1 cellular context compared by ENCODE assay signal in genomic region chr12:32679091-32679909, GRCh38.
TF ChIP-seq lines count a peak whose summit lies in the region.

Gene DNM1L, plus strand, starts transcription at chr12:32679301. Its CDS starts 63 bp downstream, at chr12:32679364.

TF ChIP-seq in K562, 482 proteins besides CTCF, POLR2A, EP300 and RAD21 (continued from another document and continues in another):
- TF ChIP-seq RHOXF2B (CRISPR knock-in tag; conservative IDR thresholded peaks at IDR 0.05) (no peak), ZFPM2 (CRISPR knock-in tag; IDR thresholded peaks at IDR 0.05) (no peak), ETV1 (tag; conservative IDR thresholded peaks at IDR 0.05; ENCODE audit: low read depth) (no peak), ZNF217 (CRISPR knock-in tag; IDR thresholded peaks at IDR 0.05) (no peak), STAT5B (CRISPR knock-in tag; IDR thresholded peaks at IDR 0.05) (no peak), HNRNPL (IDR thresholded peaks at IDR 0.05; ENCODE audit: low read depth, low read length) (peak; percentile 98), THAP12 (CRISPR knock-in tag; IDR thresholded peaks at IDR 0.05) (peak; percentile 85; the same call in 1 of the 2 replicates), ZNF699 (CRISPR knock-in tag; IDR thresholded peaks at IDR 0.05; ENCODE audit: insufficient replicate concordance) (no peak), ELF2 (CRISPR knock-in tag; IDR thresholded peaks at IDR 0.05) (no peak), GTF2E2 (tag; IDR thresholded peaks at IDR 0.05) (no peak; the same call in 1 of the 2 replicates), EGR1 (conservative IDR thresholded peaks at IDR 0.05) (peak; percentile 77), DDX20 (tag; IDR thresholded peaks at IDR 0.05; ENCODE audit: low read depth) (no peak), E2F1 (CRISPR knock-in tag; IDR thresholded peaks at IDR 0.05) (peak; percentile 61), BMI1 (IDR thresholded peaks at IDR 0.05; ENCODE audit: low read length) (no peak), ZNF239 (CRISPR knock-in tag; IDR thresholded peaks at IDR 0.05) (no peak), DLX4 (CRISPR knock-in tag; IDR thresholded peaks at IDR 0.05) (no peak), ZC3H8 (IDR thresholded peaks at IDR 0.05) (no peak), POLR2H (tag; IDR thresholded peaks at IDR 0.05; ENCODE audit: low read depth) (peak; percentile 76), ZFP1 (CRISPR knock-in tag; IDR thresholded peaks at IDR 0.05) (no peak), NR3C1 (CRISPR knock-in tag; IDR thresholded peaks at IDR 0.05) (peak; percentile 80; the same call in 1 of the 2 replicates), ZNF696 (CRISPR knock-in tag; conservative IDR thresholded peaks at IDR 0.05) (no peak), PTBP1 (IDR thresholded peaks at IDR 0.05; ENCODE audit: low read depth, low read length) (no peak), RFX5 (IDR thresholded peaks at IDR 0.05; ENCODE audit: low read depth, low read length) (no peak), E2F6 (IDR thresholded peaks at IDR 0.05; ENCODE audit: borderline replicate concordance in 1 of 2, extremely low read depth in 1 of 2, insufficient read depth in 1 of 2, insufficient read length in 1 of 2, low read depth in 1 of 2, low read length in 1 of 2, poor library complexity in 1 of 2, severe bottlenecking in 1 of 2) (peak in 1 of 2 experiments; percentile 79), MAX (CRISPR knock-in tag; IDR thresholded peaks at IDR 0.05) (peak; percentile 73; the same call in 1 of the 2 replicates), RBFOX2 (IDR thresholded peaks at IDR 0.05; ENCODE audit: low read depth, low read length) (peak; percentile 95), CBFB (CRISPR knock-in tag; IDR thresholded peaks at IDR 0.05) (0 out of 2 replicates have a peak, but pooled peaks have one; percentile 51), ILF3 (IDR thresholded peaks at IDR 0.05; ENCODE audit: borderline replicate concordance) (no peak; the same call in 1 of the 2 replicates), ZNF274 (IDR thresholded peaks at IDR 0.05; ENCODE audit: borderline replicate concordance, low read depth, low read length) (no peak), TBP (optimal IDR thresholded peaks at IDR 0.05; ENCODE audit: low read depth, low read length) (peak; percentile 89), ZNF197 (CRISPR knock-in tag; IDR thresholded peaks at IDR 0.05; ENCODE audit: low read depth) (peak; percentile 47; the same call in 1 of the 2 replicates), CAMTA2 (CRISPR knock-in tag; conservative IDR thresholded peaks at IDR 0.05) (no peak), KDM4B (IDR thresholded peaks at IDR 0.05; ENCODE audit: borderline replicate concordance in 2 of 2, low read depth in 1 of 2) (no peak; a peak in 1 of 4 replicates), ZNF23 (CRISPR knock-in tag; IDR thresholded peaks at IDR 0.05) (no peak), ESRRB (CRISPR knock-in tag; IDR thresholded peaks at IDR 0.05; ENCODE audit: borderline replicate concordance) (no peak), CBX3 (IDR thresholded peaks at IDR 0.05; ENCODE audit: borderline replicate concordance in 1 of 2, low read length in 2 of 2) (no peak; a peak in 1 of 3 replicates), COPS2 (conservative IDR thresholded peaks at IDR 0.05) (no peak), ZNF668 (CRISPR knock-in tag; IDR thresholded peaks at IDR 0.05) (no peak), ZSCAN29 (IDR thresholded peaks at IDR 0.05) (no peak), CSDE1 (IDR thresholded peaks at IDR 0.05) (no peak), TFE3 (CRISPR knock-in tag; IDR thresholded peaks at IDR 0.05) (no peak), ZNF511 (CRISPR knock-in tag; IDR thresholded peaks at IDR 0.05) (peak; percentile 11; the same call in 1 of the 2 replicates), HSF4 (CRISPR knock-in tag; IDR thresholded peaks at IDR 0.05; ENCODE audit: borderline replicate concordance) (no peak), RBM15 (IDR thresholded peaks at IDR 0.05; ENCODE audit: insufficient read depth, low read length) (no peak), ATF4 (CRISPR knock-in tag; IDR thresholded peaks at IDR 0.05) (no peak), ZBTB9 (CRISPR knock-in tag; IDR thresholded peaks at IDR 0.05) (no peak), ZNF253 (CRISPR knock-in tag; conservative IDR thresholded peaks at IDR 0.05) (no peak), FOSL1 (tag; conservative IDR thresholded peaks at IDR 0.05) (no peak), MCM7 (IDR thresholded peaks at IDR 0.05) (no peak), ZNF124 (CRISPR knock-in tag; IDR thresholded peaks at IDR 0.05) (no peak), ATF2 (CRISPR knock-in tag; IDR thresholded peaks at IDR 0.05) (no peak), ARID3B (CRISPR knock-in tag; IDR thresholded peaks at IDR 0.05; ENCODE audit: borderline replicate concordance) (no peak), MED1 (CRISPR knock-in tag; IDR thresholded peaks at IDR 0.05; ENCODE audit: borderline replicate concordance) (no peak), ELF1 (tag; IDR thresholded peaks at IDR 0.05) (peak; percentile 52; the same call in 1 of the 2 replicates), DIDO1 (tag; IDR thresholded peaks at IDR 0.05; ENCODE audit: low read depth) (no peak), KDM2B (CRISPR knock-in tag; IDR thresholded peaks at IDR 0.05) (no peak), SAFB (IDR thresholded peaks at IDR 0.05; ENCODE audit: borderline replicate concordance, low read depth, low read length) (peak; percentile 47; the same call in 1 of the 2 replicates), SNRNP70 (optimal IDR thresholded peaks at IDR 0.05; ENCODE audit: low read depth, low read length) (no peak)
